In the genomic region with DNA sequence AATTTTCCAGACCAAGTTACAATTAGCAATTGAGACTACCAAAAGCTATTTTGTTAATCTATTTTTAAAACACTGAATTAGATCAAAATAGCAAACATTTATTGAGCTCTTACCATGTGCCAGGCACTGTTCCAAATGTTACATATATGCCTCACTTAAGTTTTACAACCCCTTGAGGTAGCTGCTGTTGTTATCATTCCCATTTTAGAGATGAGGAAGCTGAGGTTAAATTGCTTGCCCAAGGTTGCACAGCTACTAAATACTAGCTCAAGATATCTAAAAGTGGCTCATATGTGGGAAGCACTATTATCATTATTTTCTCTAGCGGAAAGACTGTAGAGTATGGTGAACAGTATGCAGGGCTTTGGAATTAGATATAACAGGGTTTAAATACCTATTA, we compare ENCODE assay signal across 32 cellular contexts.
"Had no signal": no experiment of that assay in that cellular context is flagged by ENCODE, and none has a peak within 500 bp of the region (broad histone marks: within the 10 kb centered on the region; RNA-seq: fewer than 3 reads in every experiment).

No MANE protein-coding gene starts in this region.

- H3K36me3 Mint-ChIP-seq: activated CD8-positive, alpha-beta memory T cell treated with anti-CD3 and anti-CD28 coated beads, Interleukin-2, amount 10 ng/mL, durations not matched to agents 7 days and 5 days; activated naive CD4-positive, alpha-beta T cell treated with anti-CD3 and anti-CD28 coated beads, Interleukin-2, amount 10 ng/mL, durations not matched to agents 7 days and 5 days; activated naive CD4-positive, alpha-beta T cell treated with anti-CD3 and anti-CD28 coated beads, Interleukin-2, amount 50 U/mL, for 24 hours; activated naive CD8-positive, alpha-beta T cell; activated naive CD8-positive, alpha-beta T cell treated with anti-CD3 and anti-CD28 coated beads, Interleukin-2, amount 10 ng/mL, durations not matched to agents 7 days and 5 days; brain had no signal

- H3K27ac ChIP-seq: ascending aorta, VCaP had no signal

- H3K27me3 Mint-ChIP-seq: activated CD4-positive, alpha-beta T cell treated with anti-CD3 and anti-CD28 coated beads, Interleukin-2, amount 10 ng/mL, durations not matched to agents 7 days and 5 days; activated naive CD4-positive, alpha-beta T cell treated with anti-CD3 and anti-CD28 coated beads, Interleukin-2, amount 50 U/mL, for 24 hours; activated naive CD8-positive, alpha-beta T cell; brain had no signal

- DNase-seq: activated B cell treated with CpG ODN at 0.5 μM for 24 hours; activated CD4-positive, alpha-beta memory T cell treated with anti-CD3 and anti-CD28 coated beads, Interleukin-2, amount 10 ng/mL, durations not matched to agents 7 days and 5 days; activated CD4-positive, alpha-beta T cell treated with anti-CD3 and anti-CD28 coated beads for 48 hours; activated CD4-positive, alpha-beta T cell treated with anti-CD3 and anti-CD28 coated beads, Interleukin-2, amount 10 ng/mL, durations not matched to agents 7 days and 5 days; activated CD4-positive, alpha-beta T cell treated with anti-CD3 and anti-CD28 coated beads, Interleukin-2, amount 50 U/mL, for 48 hours; activated CD4-positive, CD25-positive, alpha-beta regulatory T cell treated with anti-CD3 and anti-CD28 coated beads, Interleukin-2, amount 50 U/mL, for 72 hours; activated CD8-positive, alpha-beta memory T cell treated with anti-CD3 and anti-CD28 coated beads for 24 hours; activated CD8-positive, alpha-beta memory T cell treated with anti-CD3 and anti-CD28 coated beads, Interleukin-2, amount 10 ng/mL, durations not matched to agents 7 days and 5 days; activated CD8-positive, alpha-beta memory T cell treated with anti-CD3 and anti-CD28 coated beads, Interleukin-2, amount 50 U/mL, for 48 hours; activated CD8-positive, alpha-beta T cell treated with anti-CD3 and anti-CD28 coated beads, Interleukin-2, amount 10 ng/mL, durations not matched to agents 7 days and 5 days; activated effector memory CD4-positive, alpha-beta T cell treated with Interleukin-2 at 50 U/mL for 16 hours; activated gamma-delta T cell; activated naive CD4-positive, alpha-beta T cell treated with anti-CD3 and anti-CD28 coated beads, Interleukin-2, amount 10 ng/mL, durations not matched to agents 7 days and 5 days; activated naive CD4-positive, alpha-beta T cell treated with Interleukin-2 at 50 U/mL for 16 hours; activated naive CD8-positive, alpha-beta T cell treated with anti-CD3 and anti-CD28 coated beads, Interleukin-2, amount 10 ng/mL, durations not matched to agents 7 days and 5 days; activated naive CD8-positive, alpha-beta T cell treated with anti-CD3 and anti-CD28 coated beads, Interleukin-2, amount 50 U/mL, for 24 hours; activated T-cell treated with anti-CD3 and anti-CD28 coated beads, Interleukin-2, amount 50 U/mL, for 24 hours; activated T-cell treated with anti-CD3 and anti-CD28 coated beads, Interleukin-2, amount 50 U/mL, for 48 hours; amygdala; anterior cingulate cortex; central memory CD4-positive, alpha-beta T cell; T-helper 2 cell; T-helper 9 cell had no signal

- H3K4me3 Mint-ChIP-seq: activated B cell treated with CpG ODN at 0.5 μM for 24 hours; activated CD4-positive, alpha-beta memory T cell treated with anti-CD3 and anti-CD28 coated beads, Interleukin-2, amount 10 ng/mL, durations not matched to agents 7 days and 5 days; activated CD4-positive, alpha-beta T cell treated with anti-CD3 and anti-CD28 coated beads, Interleukin-2, amount 10 ng/mL, durations not matched to agents 7 days and 5 days; activated CD8-positive, alpha-beta memory T cell treated with anti-CD3 and anti-CD28 coated beads, Interleukin-2, amount 10 ng/mL, durations not matched to agents 7 days and 5 days; activated CD8-positive, alpha-beta T cell treated with anti-CD3 and anti-CD28 coated beads, Interleukin-2, amount 10 ng/mL, durations not matched to agents 7 days and 5 days; activated naive CD4-positive, alpha-beta T cell treated with anti-CD3 and anti-CD28 coated beads, Interleukin-2, amount 10 ng/mL, durations not matched to agents 7 days and 5 days; activated naive CD4-positive, alpha-beta T cell treated with anti-CD3 and anti-CD28 coated beads, Interleukin-2, amount 50 U/mL, for 24 hours; activated naive CD8-positive, alpha-beta T cell; activated naive CD8-positive, alpha-beta T cell treated with anti-CD3 and anti-CD28 coated beads, Interleukin-2, amount 10 ng/mL, durations not matched to agents 7 days and 5 days; activated naive CD8-positive, alpha-beta T cell treated with anti-CD3 and anti-CD28 coated beads, Interleukin-2, amount 50 U/mL, for 24 hours; activated T-cell treated with anti-CD3 and anti-CD28 coated beads, Interleukin-2, amount 50 U/mL, for 24 hours; brain; T-helper 2 cell treated with Interferon-gamma antibody and Interleukin-4, amounts not matched to agents 5 μg/mL and 100 μg/mL, for 36 hours had no signal

- H3K4me1 ChIP-seq: ascending aorta had no signal

- H3K27me3 ChIP-seq: ascending aorta had no signal

- H3K9me3 ChIP-seq: ascending aorta had no signal

- H3K27ac Mint-ChIP-seq: activated B cell treated with CpG ODN at 0.5 μM for 24 hours; activated CD4-positive, alpha-beta memory T cell treated with anti-CD3 and anti-CD28 coated beads, Interleukin-2, amount 10 ng/mL, durations not matched to agents 7 days and 5 days; activated CD4-positive, alpha-beta T cell treated with anti-CD3 and anti-CD28 coated beads, Interleukin-2, amount 10 ng/mL, durations not matched to agents 7 days and 5 days; activated CD8-positive, alpha-beta memory T cell treated with anti-CD3 and anti-CD28 coated beads, Interleukin-2, amount 10 ng/mL, durations not matched to agents 7 days and 5 days; activated CD8-positive, alpha-beta T cell treated with anti-CD3 and anti-CD28 coated beads, Interleukin-2, amount 10 ng/mL, durations not matched to agents 7 days and 5 days; activated naive CD4-positive, alpha-beta T cell treated with anti-CD3 and anti-CD28 coated beads, Interleukin-2, amount 10 ng/mL, durations not matched to agents 7 days and 5 days; activated naive CD4-positive, alpha-beta T cell treated with anti-CD3 and anti-CD28 coated beads, Interleukin-2, amount 50 U/mL, for 24 hours; activated naive CD8-positive, alpha-beta T cell; activated naive CD8-positive, alpha-beta T cell treated with anti-CD3 and anti-CD28 coated beads, Interleukin-2, amount 10 ng/mL, durations not matched to agents 7 days and 5 days; activated naive CD8-positive, alpha-beta T cell treated with anti-CD3 and anti-CD28 coated beads, Interleukin-2, amount 50 U/mL, for 24 hours; activated T-cell treated with anti-CD3 and anti-CD28 coated beads, Interleukin-2, amount 50 U/mL, for 24 hours; activated T-helper 2 cell treated with anti-CD3 and anti-CD28 coated beads, Interferon-gamma antibody, Interleukin-2, Interleukin-4, amounts not matched to agents 10 μg/mL and 5 μg/mL and 100 μg/mL, durations not matched to agents 14 hours and 24 hours and 36 hours; brain; T-helper 2 cell treated with Interferon-gamma antibody and Interleukin-4, amounts not matched to agents 5 μg/mL and 100 μg/mL, for 36 hours had no signal

- H3K9me3 Mint-ChIP-seq: activated B cell treated with CpG ODN at 0.5 μM for 24 hours; activated CD4-positive, alpha-beta memory T cell treated with anti-CD3 and anti-CD28 coated beads, Interleukin-2, amount 10 ng/mL, durations not matched to agents 7 days and 5 days; activated CD4-positive, alpha-beta T cell treated with anti-CD3 and anti-CD28 coated beads, Interleukin-2, amount 10 ng/mL, durations not matched to agents 7 days and 5 days; activated naive CD4-positive, alpha-beta T cell treated with anti-CD3 and anti-CD28 coated beads, Interleukin-2, amount 10 ng/mL, durations not matched to agents 7 days and 5 days; activated naive CD4-positive, alpha-beta T cell treated with anti-CD3 and anti-CD28 coated beads, Interleukin-2, amount 50 U/mL, for 24 hours; activated naive CD8-positive, alpha-beta T cell treated with anti-CD3 and anti-CD28 coated beads, Interleukin-2, amount 10 ng/mL, durations not matched to agents 7 days and 5 days; activated naive CD8-positive, alpha-beta T cell treated with anti-CD3 and anti-CD28 coated beads, Interleukin-2, amount 50 U/mL, for 24 hours; activated T-cell treated with anti-CD3 and anti-CD28 coated beads, Interleukin-2, amount 50 U/mL, for 24 hours; activated T-helper 2 cell treated with anti-CD3 and anti-CD28 coated beads, Interferon-gamma antibody, Interleukin-2, Interleukin-4, amounts not matched to agents 10 μg/mL and 5 μg/mL and 100 μg/mL, durations not matched to agents 14 hours and 24 hours and 36 hours; brain; T-helper 2 cell treated with Interferon-gamma antibody and Interleukin-4, amounts not matched to agents 5 μg/mL and 100 μg/mL, for 36 hours had no signal

- H3K4me3 ChIP-seq: ascending aorta had no signal

- FAIRE-seq: colon, TTC549 had no signal

- ATAC-seq: activated CD8-positive, alpha-beta memory T cell treated with anti-CD3 and anti-CD28 coated beads, Interleukin-2, amount 10 ng/mL, durations not matched to agents 7 days and 5 days; activated CD8-positive, alpha-beta T cell treated with anti-CD3 and anti-CD28 coated beads, Interleukin-2, amount 10 ng/mL, durations not matched to agents 7 days and 5 days; activated naive CD8-positive, alpha-beta T cell treated with anti-CD3 and anti-CD28 coated beads, Interleukin-2, amount 50 U/mL, for 24 hours had no signal

- H3K4me1 Mint-ChIP-seq: activated B cell treated with CpG ODN at 0.5 μM for 24 hours; activated CD4-positive, alpha-beta memory T cell treated with anti-CD3 and anti-CD28 coated beads, Interleukin-2, amount 10 ng/mL, durations not matched to agents 7 days and 5 days; activated CD4-positive, alpha-beta T cell treated with anti-CD3 and anti-CD28 coated beads, Interleukin-2, amount 10 ng/mL, durations not matched to agents 7 days and 5 days; activated CD8-positive, alpha-beta memory T cell treated with anti-CD3 and anti-CD28 coated beads, Interleukin-2, amount 10 ng/mL, durations not matched to agents 7 days and 5 days; activated naive CD4-positive, alpha-beta T cell treated with anti-CD3 and anti-CD28 coated beads, Interleukin-2, amount 10 ng/mL, durations not matched to agents 7 days and 5 days; activated naive CD4-positive, alpha-beta T cell treated with anti-CD3 and anti-CD28 coated beads, Interleukin-2, amount 50 U/mL, for 24 hours; activated naive CD8-positive, alpha-beta T cell treated with anti-CD3 and anti-CD28 coated beads, Interleukin-2, amount 10 ng/mL, durations not matched to agents 7 days and 5 days; activated naive CD8-positive, alpha-beta T cell treated with anti-CD3 and anti-CD28 coated beads, Interleukin-2, amount 50 U/mL, for 24 hours; brain had no signal

- H3K36me3 ChIP-seq: ascending aorta had no signal
